Comparison of ENCODE assay signal across 7 cellular contexts in genomic region chr11:83071641-83072591, GRCh38.
DNase-seq lines count a peak whose midpoint lies in the region; ATAC-seq and FAIRE-seq lines count a peak whose summit lies in the region.

TSS of gene RAB30 (minus strand) at chr11:83071897. CDS start at chr11:82997316, 74,581 bp downstream.

- DNase-seq in GM18507 (ENCODE audit: extremely low spot score, insufficient read length, low read depth) (peak; percentile 92), NCI-H1930 (lab: John Stamatoyannopoulos, UW) (peak; percentile 98), T-helper 9 cell (peak; percentile 87), astrocyte of the hippocampus (ENCODE audit: low read depth, low spot score) (peak; percentile 100), hippocampal formation (lab: John Stamatoyannopoulos, UW) (peak; percentile 98 to 100), retina (peak; percentile 98)

- peak; percentile 98 for FAIRE-seq in GM18507 (lab: Jason Lieb, UNC)

- peak; percentile 93 for ATAC-seq in HG02973 (IDR thresholded peaks at IDR 0.05; ENCODE audit: unreplicated experiment)

Comparison
In these comparisons a context has a peak if more than half of its experiments do, and no peak if none do; other contexts are left out.
1. Peak in every context shown above with its lines: DNase-seq and ATAC-seq.